9 cellular contexts compared by ENCODE assay signal in the genomic region with DNA sequence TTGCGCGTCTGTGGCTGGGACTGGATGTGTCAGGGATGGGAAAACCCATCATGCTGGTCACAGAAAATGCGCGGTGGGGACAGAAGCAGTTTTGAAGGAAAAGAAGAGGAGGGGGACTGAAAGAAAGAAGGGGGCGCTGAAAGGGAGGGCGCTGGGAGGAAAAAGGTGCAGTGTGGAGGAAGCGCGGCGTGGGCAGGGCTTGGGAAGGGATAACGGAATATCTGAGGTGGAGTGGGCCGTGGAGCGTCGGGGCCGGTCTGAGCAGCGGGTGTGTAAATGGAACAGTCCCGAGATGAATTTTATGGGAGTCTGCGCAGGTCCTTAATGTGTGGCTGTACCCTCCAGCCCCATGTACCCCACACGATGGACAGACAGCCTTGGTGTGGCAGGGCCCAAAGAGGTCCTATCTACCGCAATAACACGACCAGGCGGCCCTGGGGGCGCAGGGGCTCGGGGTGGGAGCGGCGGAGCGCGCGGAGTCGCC. TPM values are rescaled to one million over a fixed set of nuclear protein-coding genes. Genes with fewer than 3 reads are reported as not detected.
DNase-seq lines count a peak whose midpoint lies in the region; ATAC-seq and TF ChIP-seq lines count a peak whose summit lies in the region.
"Had no signal": no experiment of that assay in that cellular context is flagged by ENCODE, and none has a peak within 500 bp of the region (broad histone marks: within the 10 kb centered on the region; RNA-seq: fewer than 3 reads in every experiment).

No MANE protein-coding gene starts in this region.

- no peak overlapping the region for H4K91ac ChIP-seq in H9 (ENCODE audit: insufficient read length, low read depth, low read length)

- no CpG with 5 or more reads among the region's 29 CpGs for WGBS in H9 (ENCODE audit: extremely low coverage, insufficient read length, low lambda C conversion rate)

- peaks cover 17% of the 10 kb centered on the region; the same call in 1 of the 2 replicates for H3K79me2 ChIP-seq in H9 (ENCODE audit: insufficient read depth, low read length)

- H2BK120ac ChIP-seq in H9 (ENCODE audit: low read depth, low read length, poor library complexity, severe bottlenecking), result no peak overlapping the region

- intact Hi-C loops in left ventricle myocardium superior (cut with micrococcal nuclease), result no loop called here

- no peak overlapping the region for H3K18ac ChIP-seq in H9 (ENCODE audit: insufficient read length, low read depth, low read length)

- H3K4me3 ChIP-seq in AG10803 (ENCODE audit: low read length), result peak overlapping the region; percentile 57

- H3K27me3 ChIP-seq in H9 (ENCODE audit: insufficient read depth, low read length), result no peaks in the 10 kb centered on the region

- H3K14ac ChIP-seq in H9 (ENCODE audit: insufficient read depth, low read length), result peak overlapping the region; percentile 0; the same call in 1 of the 2 replicates

- no peak overlapping the region for H2BK20ac ChIP-seq in H9 (ENCODE audit: low read depth, low read length, poor library complexity, severe bottlenecking)

- H4K8ac ChIP-seq in H9 (replicated peaks; ENCODE audit: insufficient read length, low read depth, low read length), result no peak overlapping the region

- no peak overlapping the region for H3K27ac ChIP-seq in H9 (ENCODE audit: insufficient read length, low read depth, low read length)

- no peak for ATAC-seq in left ventricle myocardium superior

- peaks cover 3 to 9% (median 7%) of the 10 kb centered on the region in 3 experiments; a peak in 5 of 7 replicates for H3K36me3 Mint-ChIP-seq in H9 (ENCODE audit: insufficient read depth in 1 of 3, low read depth in 3 of 3)

- no peak overlapping the region for H3K23ac ChIP-seq in H9 (ENCODE audit: insufficient read length, low read depth, low read length)

- H3K23me2 ChIP-seq in H9 (ENCODE audit: insufficient read length, low read depth, low read length, poor library complexity, severe bottlenecking), result peaks cover 22% of the 10 kb centered on the region

- peak overlapping the region; percentile 60 for H3K4me2 ChIP-seq in H9 (ENCODE audit: insufficient read depth, insufficient read length, low read length)

- no peaks in the 10 kb centered on the region for H3K9me3 ChIP-seq in H9 (ENCODE audit: control insufficient read depth, low read depth, low read length)

- DNase-seq in AG10803 (ENCODE audit: low read depth), result no peak
- no peak for DNase-seq in H9
- peak; percentile 14 to 42 for DNase-seq in activated CD4-positive, alpha-beta T cell treated with anti-CD3 and anti-CD28 coated beads, Interleukin-2, amount 50 U/mL, for 48 hours
- DNase-seq in left ventricle myocardium superior, result peak; percentile 33
- DNase-seq in stimulated activated CD8-positive, alpha-beta memory T cell treated with anti-CD3 and anti-CD28 coated beads, Interleukin-4, amount 100 ng/mL, for 48 hours, result peak; percentile 43
- no peak for DNase-seq in NCI-H1436 treated with DMSO at 0.1 percent for 48 hours (lab: John Stamatoyannopoulos, UW)
- DNase-seq in kidney glomerular epithelial cell (lab: John Stamatoyannopoulos, UW), result no peak
- no peak for DNase-seq in NCI-H1417 treated with DMSO at 0.1 percent for 48 hours (lab: John Stamatoyannopoulos, UW)

- H3K4me1 ChIP-seq in H9 (ENCODE audit: insufficient read depth, low read length), result peaks cover 21% of the 10 kb centered on the region; the same call in 1 of the 2 replicates

- peaks cover 1% of the 10 kb centered on the region; the same call in 1 of the 2 replicates for H3K27me3 Mint-ChIP-seq in H9 (ENCODE audit: low read depth)

- H3K4me3 Mint-ChIP-seq in H9, result peak overlapping the region; percentile 85 to 96

- H3K56ac ChIP-seq in H9 (ENCODE audit: insufficient read length, low read depth, low read length), result no peak overlapping the region

- H2AFZ ChIP-seq in H9 (ENCODE audit: low read length), result no peak overlapping the region

- no peak overlapping the region for H2BK15ac ChIP-seq in H9 (ENCODE audit: low read depth, low read length)

- H3K4me1 Mint-ChIP-seq in H9, result peaks cover 59 to 67% of the 10 kb centered on the region in 2 experiments

- no peak overlapping the region for H2BK12ac ChIP-seq in H9 (ENCODE audit: insufficient read length, low read depth, low read length)

- H4K20me1 ChIP-seq in H9 (ENCODE audit: control insufficient read depth, insufficient read depth, insufficient read length), result peaks cover 2% of the 10 kb centered on the region

- no peak overlapping the region for H3T11ph ChIP-seq in H9 (ENCODE audit: low read length)

- H3K79me1 ChIP-seq in H9 (ENCODE audit: insufficient read depth, low read depth, low read length, poor library complexity, severe bottlenecking), result peaks cover 17% of the 10 kb centered on the region

- H4K5ac ChIP-seq in H9 (ENCODE audit: insufficient read length, low read depth, low read length), result no peak overlapping the region

- no peaks in the 10 kb centered on the region; a peak in 1 of 5 replicates for H3K9me3 Mint-ChIP-seq in H9

- no peak overlapping the region for H2AK5ac ChIP-seq in H9 (ENCODE audit: insufficient read length, low read length)

- H3K9ac ChIP-seq in H9 (ENCODE audit: extremely low read depth, insufficient read length, low read length), result no peak overlapping the region

- peak overlapping the region in 2 of 3 experiments; percentile 69 to 82; a peak in 5 of 7 replicates for H3K27ac Mint-ChIP-seq in H9

- TF ChIP-seq CTCF in AG10803 (conservative IDR thresholded peaks at IDR 0.05; ENCODE audit: low read length), result no peak; the same call in 1 of the 2 replicates
- no peak for TF ChIP-seq CTCF in H9 (conservative IDR thresholded peaks at IDR 0.05)

- H2BK5ac ChIP-seq in H9 (ENCODE audit: insufficient read length, low read length), result no peak overlapping the region

- H3K4ac ChIP-seq in H9 (ENCODE audit: low read depth, low read length), result no peak overlapping the region

RNA-seq across cellular contexts. Expression of a gene that starts 0.4 kb away (rescaled TPM):
- total RNA-seq in H9 (2021) (118 and 124 TPM in 2 replicates), left ventricle myocardium superior (217 TPM)

RNA-seq across cellular contexts. Expression of a gene that starts 6.3 kb away (rescaled TPM):
- 1.1 and 1.8 TPM in 2 replicates for total RNA-seq in H9 (2021)
- 0.67 TPM for total RNA-seq in left ventricle myocardium superior
- total RNA-seq: mononuclear cell had no signal

RNA-seq across cellular contexts. Expression of a gene that starts 23.9 kb away (rescaled TPM):
- 1,986 and 2,056 TPM in 2 replicates for total RNA-seq in H9 (2021)
- total RNA-seq in left ventricle myocardium superior, result 873 TPM

RNA-seq across cellular contexts. Expression of a gene that starts 34.3 kb away (rescaled TPM):
- total RNA-seq in H9 (2021), result 34.5 and 36.1 TPM in 2 replicates
- 20.0 TPM for total RNA-seq in left ventricle myocardium superior

RNA-seq across cellular contexts. Expression of a gene that starts 42.3 kb away (rescaled TPM):
- total RNA-seq in H9 (2021), result 9.7 and 12.1 TPM in 2 replicates
- total RNA-seq in left ventricle myocardium superior, result 3.1 TPM

Comparison
In these comparisons a context has a peak if more than half of its experiments do, and no peak if none do; other contexts are left out.
1. DNase-seq: peak in activated CD4-positive, alpha-beta T cell treated with anti-CD3 and anti-CD28 coated beads, Interleukin-2, amount 50 U/mL, for 48 hours (2 of 2), left ventricle myocardium superior (single experiment) and stimulated activated CD8-positive, alpha-beta memory T cell treated with anti-CD3 and anti-CD28 coated beads, Interleukin-4, amount 100 ng/mL, for 48 hours (single experiment); none in AG10803 (single experiment), H9 (single experiment), NCI-H1436 treated with DMSO at 0.1 percent for 48 hours (single experiment), kidney glomerular epithelial cell (single experiment) and NCI-H1417 treated with DMSO at 0.1 percent for 48 hours (single experiment).